Comparison of ENCODE assay signal across 8 cellular contexts in genomic region chr15:99565281-99566156, GRCh38. TPM values are rescaled to one million over a fixed set of nuclear protein-coding genes. Genes with fewer than 3 reads are reported as not detected.
DNase-seq lines count a peak whose midpoint lies in the region; ATAC-seq and TF ChIP-seq lines count a peak whose summit lies in the region.

TSS of gene MEF2A (plus strand) at chr15:99565984. CDS start at chr15:99633120, 67,136 bp downstream.

- peak within 1 kb of the TSS; percentile 89 to 99 (median 96) for H3K27ac ChIP-seq in adrenal gland
- H3K27ac ChIP-seq in heart right ventricle, result peak within 1 kb of the TSS; percentile 93 to 100 (median 99)
- peak within 1 kb of the TSS; percentile 92 to 99 (median 98) for H3K27ac ChIP-seq in transverse colon

- H3K4me1 ChIP-seq in adrenal gland (replicated peaks in 1 of 2) (peaks cover 23 to 30% of the 10 kb centered on the region in 2 donors), heart right ventricle (peaks cover 6 to 62% (median 41%) of the 10 kb centered on the region in 9 donors), transverse colon (peaks cover 7 to 35% (median 22%) of the 10 kb centered on the region in 4 donors)

- H3K36me3 ChIP-seq in adrenal gland (replicated peaks in 1 of 2) (no peaks in the 10 kb centered on the region), heart right ventricle (no peaks in the 10 kb centered on the region), transverse colon (no peaks in the 10 kb centered on the region)

- peak within 1 kb of the TSS; percentile 89 for H3K4me3 ChIP-seq in GM12875 (ENCODE audit: low read depth, low read length)
- peak within 1 kb of the TSS in 3 of 4 donors; percentile 73 to 95 (median 94) for H3K4me3 ChIP-seq in adrenal gland
- peak within 1 kb of the TSS; percentile 68 to 91 (median 84) for H3K4me3 ChIP-seq in heart right ventricle
- peak within 1 kb of the TSS; percentile 66 to 91 (median 89) for H3K4me3 ChIP-seq in transverse colon

- 0 to 1% (median 0%) methylated on average over 25 to 103 of the region's 104 CpGs for WGBS in adrenal gland, 4 donors
- 0 to 1% methylated on average over 70 to 104 of the region's 104 CpGs for WGBS in heart right ventricle, 2 donors
- WGBS in transverse colon (ENCODE audit: low coverage in 1 of 2), 2 donors, result 0% methylated on average over 72 of the region's 104 CpGs; no CpG with 5 or more reads in 1 of the 2 donors

- TF ChIP-seq POLR2A in adrenal gland (IDR thresholded peaks at IDR 0.05) (peak; percentile 84 to 89), transverse colon (IDR thresholded peaks at IDR 0.05) (peak; percentile 91)

- peak; percentile 45 for ATAC-seq in HG02763 (IDR thresholded peaks at IDR 0.05; ENCODE audit: unreplicated experiment)
- peak; percentile 83 to 91 (median 86) for ATAC-seq in heart right ventricle

- H3K9me3 ChIP-seq in adrenal gland (replicated peaks in 1 of 3), result no peaks in the 10 kb centered on the region
- H3K9me3 ChIP-seq in heart right ventricle, result no peaks in the 10 kb centered on the region
- H3K9me3 ChIP-seq in transverse colon, result no peaks in the 10 kb centered on the region

- in situ Hi-C loops in transverse colon (cut with MboI; ENCODE audit: low pct_ligation_motif_present in 1 of 4, low pct_unique_long_range_greater_than_20kb in 1 of 4, low sequenced_read_pairs in 3 of 4), result loop anchor here in 2 of 4 donors (10.0 to 25.0 kb wide), 2 partner anchors 139 to 303 kb away; partner anchors contain the start of gene LRRC28 (in 1 of the 2)

- no peak for TF ChIP-seq EP300 in transverse colon (IDR thresholded peaks at IDR 0.05; ENCODE audit: low read depth)

- intact Hi-C loops in adrenal gland (cut with DNase I), result loop anchor here in 1 of 2 donors (10.0 kb wide), 1 partner anchor 129 kb away; no protein-coding TSS in a partner anchor
- intact Hi-C loops in heart right ventricle (cut with DNase I), result loop anchor here in 9 of 10 donors (1.0 to 10.0 kb wide), 18 partner anchors 51 to 281 kb away; no protein-coding TSS in a partner anchor
- intact Hi-C loops in transverse colon (cut with DNase I; ENCODE audit: low total_unique reads), result no loop called here

- TF ChIP-seq CTCF in GM12875 (IDR thresholded peaks at IDR 0.05; ENCODE audit: borderline replicate concordance, insufficient read depth, low read depth, low read length), result no peak
- no peak for TF ChIP-seq CTCF in adrenal gland (IDR thresholded peaks at IDR 0.05)
- TF ChIP-seq CTCF in heart right ventricle (IDR thresholded peaks at IDR 0.05), result no peak
- peak in 1 of 5 experiments; percentile 30 for TF ChIP-seq CTCF in transverse colon (IDR thresholded peaks at IDR 0.05)

- H3K27me3 ChIP-seq in adrenal gland (no peaks in the 10 kb centered on the region), heart right ventricle (no peaks in the 10 kb centered on the region), transverse colon (no peaks in the 10 kb centered on the region)

- DNase-seq in NCI-H1417 treated with DMSO at 0.1 percent for 48 hours (lab: John Stamatoyannopoulos, UW) (peak; percentile 63), T-helper 1 cell (peak; percentile 81 to 92 (median 87)), adrenal gland (peak; percentile 95 to 98 (median 97)), heart right ventricle (peak; percentile 96 to 97), pons (ENCODE audit: low spot score) (peak; percentile 90), transverse colon (peak; percentile 95)

RNA-seq across cellular contexts. Expression of gene MEF2A, which starts in this region (rescaled TPM):
- total RNA-seq in adrenal gland, result 10 to 100 TPM; 36.5 to 91.7 (median 54.3) TPM
- polyA plus RNA-seq in adrenal gland, result 10 to 100 TPM; 20.6 to 49.4 (median 27.3) TPM
- total RNA-seq in heart right ventricle, result 100 to 1,000 TPM; 121 to 194 (median 173) TPM
- 10 to 100 TPM; 31.2 to 67.7 TPM for polyA plus RNA-seq in heart right ventricle
- total RNA-seq in transverse colon, result 10 to 100 TPM; 37.4 to 62.5 (median 51.8) TPM

Comparison
In these comparisons a context has a peak if more than half of its experiments do, and no peak if none do; other contexts are left out.
1. Peak in every context shown above with its lines: DNase-seq, ATAC-seq, H3K4me3 ChIP-seq and H3K27ac ChIP-seq.